ENCODE assay signal across 1 cellular context in genomic region chr5:115377468-115378217, GRCh38.
TF ChIP-seq lines count a peak whose summit lies in the region.

No MANE protein-coding gene starts in this region.

TF ChIP-seq in GM12878, 131 proteins besides CTCF, POLR2A, EP300 and RAD21 (continued from another document):
- TF ChIP-seq BCLAF1 (IDR thresholded peaks at IDR 0.05) (no peak), IKZF1 (conservative IDR thresholded peaks at IDR 0.05) (peak; percentile 23; the same call in 1 of the 2 replicates)
